8 cellular contexts compared by ENCODE assay signal in genomic region chr13:31038834-31039552, GRCh38.
DNase-seq lines count a peak whose midpoint lies in the region; ATAC-seq and TF ChIP-seq lines count a peak whose summit lies in the region.

No MANE protein-coding gene starts in this region.

- intact Hi-C loops in mucosa of descending colon (cut with DNase I, micrococcal nuclease): no loop called here

- in situ Hi-C loops in ACHN (cut with HindIII; ENCODE audit: low pct_ligation_motif_present, low pct_unique_long_range_greater_than_20kb, low sequenced_read_pairs): no loop called here

- ATAC-seq in GM18907 (IDR thresholded peaks at IDR 0.05; ENCODE audit: unreplicated experiment) (peak; percentile 79), HG03064 (IDR thresholded peaks at IDR 0.05; ENCODE audit: low read depth, unreplicated experiment) (peak; percentile 71), mucosa of descending colon (peak; percentile 14)

- no peak overlapping the region for H3K4me3 ChIP-seq in SJCRH30
- no peak overlapping the region for H3K4me3 ChIP-seq in mucosa of descending colon

- peaks cover 12% of the 10 kb centered on the region for H3K4me1 ChIP-seq in SJCRH30
- H3K4me1 ChIP-seq in mucosa of descending colon (ENCODE audit: low read depth): no peaks in the 10 kb centered on the region

- H3K27ac ChIP-seq in SJCRH30: no peak overlapping the region
- H3K27ac ChIP-seq in caudate nucleus (ENCODE audit: low read depth, low read length): no peak overlapping the region

- H3K9me3 ChIP-seq in SJCRH30 (replicated peaks) (peaks cover 7% of the 10 kb centered on the region), mucosa of descending colon (no peaks in the 10 kb centered on the region)

- no peak for TF ChIP-seq CTCF in mucosa of descending colon (IDR thresholded peaks at IDR 0.05)

- H3K36me3 ChIP-seq in SJCRH30 (no peaks in the 10 kb centered on the region), mucosa of descending colon (ENCODE audit: low read depth) (no peaks in the 10 kb centered on the region)

- H3K27me3 ChIP-seq in SJCRH30: no peaks in the 10 kb centered on the region

- peak; percentile 22 for DNase-seq in ACHN
- DNase-seq in SJCRH30: peak; percentile 56 to 79
- no peak for DNase-seq in mucosa of descending colon
- DNase-seq in caudate nucleus (lab: John Stamatoyannopoulos, UW): no peak
- no peak for DNase-seq in globus pallidus (ENCODE audit: low spot score)
- no peak for DNase-seq in NCI-H1092 treated with DMSO at 0.1 percent for 48 hours (lab: John Stamatoyannopoulos, UW)

Comparison
In these comparisons a context has a peak if more than half of its experiments do, and no peak if none do; other contexts are left out.
1. DNase-seq: peak in ACHN (single experiment) and SJCRH30 (2 of 2); none in mucosa of descending colon (0 of 3), caudate nucleus (0 of 61), globus pallidus (single experiment) and NCI-H1092 treated with DMSO at 0.1 percent for 48 hours (single experiment).
2. ATAC-seq: peak in every context shown above with its lines; median percentile 79 in GM18907; 71 in HG03064; 14 in mucosa of descending colon.